In genomic region chr4:74460833-74461232, GRCh38 we compare ENCODE assay signal across 8 cellular contexts. TPM values are rescaled to one million over a fixed set of nuclear protein-coding genes. Genes with fewer than 3 reads are reported as not detected.
"Had no signal": no experiment of that assay in that cellular context is flagged by ENCODE, and none has a peak within 500 bp of the region (broad histone marks: within the 10 kb centered on the region; RNA-seq: fewer than 3 reads in every experiment).

No MANE protein-coding gene starts in this region.

- H3K4me3 ChIP-seq: GM12878 had no signal

- DNase-seq: GDM1, GF-D8 had no signal

- ATAC-seq: GM12878 had no signal

- FAIRE-seq: GM12878, GM12891, GM12892, GM18507, GM19239 had no signal

RNA-seq across cellular contexts. Expression of gene AREG, which starts 15.9 kb away (rescaled TPM):
- total RNA-seq: G401, GM12878 had no signal
